8 cellular contexts compared by ENCODE assay signal in genomic region chr14:31934767-31935266, GRCh38.
DNase-seq lines count a peak whose midpoint lies in the region; ATAC-seq and TF ChIP-seq lines count a peak whose summit lies in the region.

No MANE protein-coding gene starts in this region.

- no peaks in the 10 kb centered on the region for H3K36me3 ChIP-seq in gastroesophageal sphincter

- peak; percentile 79 for TF ChIP-seq CTCF in LNCaP clone FGC (IDR thresholded peaks at IDR 0.05; ENCODE audit: control insufficient read depth, extremely low read depth, insufficient read depth)
- peak; percentile 12 to 53 (median 36) for TF ChIP-seq CTCF in gastroesophageal sphincter (IDR thresholded peaks at IDR 0.05)

- DNase-seq in Caki2 (ENCODE audit: low read depth) (peak; percentile 68), LNCaP clone FGC (ENCODE audit: low read depth) (no peak), SHP77 (lab: John Stamatoyannopoulos, UW) (peak; percentile 82 to 86), renal cortical epithelial cell (ENCODE audit: low read depth) (peak; percentile 79), epidermal melanocyte (ENCODE audit: insufficient read length, low spot score) (no peak)
- DNase-seq in activated CD8-positive, alpha-beta memory T cell treated with anti-CD3 and anti-CD28 coated beads, Interleukin-2, amount 50 U/mL, for 48 hours, result no peak

- in situ Hi-C loops in Caki2 (cut with HindIII; ENCODE audit: low pct_unique_long_range_greater_than_20kb, low sequenced_read_pairs), result no loop called here

- H3K4me1 ChIP-seq in gastroesophageal sphincter, result peaks cover 3 to 9% (median 6%) of the 10 kb centered on the region in 3 donors

- ATAC-seq in gastroesophageal sphincter, result no peak
- ATAC-seq in HG02571 (IDR thresholded peaks at IDR 0.05; ENCODE audit: unreplicated experiment), result no peak

- no peaks in the 10 kb centered on the region for H3K27me3 ChIP-seq in gastroesophageal sphincter

- 46 to 74% methylated on average over 4 of the region's 4 CpGs for WGBS in gastroesophageal sphincter (ENCODE audit: low coverage in 1 of 2), 2 donors

- TF ChIP-seq EP300 in gastroesophageal sphincter (IDR thresholded peaks at IDR 0.05), result no peak

- H3K9me3 ChIP-seq in gastroesophageal sphincter, result no peaks in the 10 kb centered on the region

- TF ChIP-seq POLR2A in gastroesophageal sphincter (IDR thresholded peaks at IDR 0.05), result peak in 1 of 2 donors; percentile 10

- H3K4me3 ChIP-seq in LNCaP clone FGC (ENCODE audit: low read depth, low read length) (no peak overlapping the region), gastroesophageal sphincter (no peak overlapping the region)

- no peak overlapping the region for H3K27ac ChIP-seq in gastroesophageal sphincter

Comparison
In these comparisons a context has a peak if more than half of its experiments do, and no peak if none do; other contexts are left out.
1. DNase-seq: peak in Caki2 (single experiment), SHP77 (2 of 2) and renal cortical epithelial cell (single experiment); none in LNCaP clone FGC (single experiment), epidermal melanocyte (single experiment) and activated CD8-positive, alpha-beta memory T cell treated with anti-CD3 and anti-CD28 coated beads, Interleukin-2, amount 50 U/mL, for 48 hours (single experiment).